ENCODE assay signal across 10 cellular contexts in the genomic region with DNA sequence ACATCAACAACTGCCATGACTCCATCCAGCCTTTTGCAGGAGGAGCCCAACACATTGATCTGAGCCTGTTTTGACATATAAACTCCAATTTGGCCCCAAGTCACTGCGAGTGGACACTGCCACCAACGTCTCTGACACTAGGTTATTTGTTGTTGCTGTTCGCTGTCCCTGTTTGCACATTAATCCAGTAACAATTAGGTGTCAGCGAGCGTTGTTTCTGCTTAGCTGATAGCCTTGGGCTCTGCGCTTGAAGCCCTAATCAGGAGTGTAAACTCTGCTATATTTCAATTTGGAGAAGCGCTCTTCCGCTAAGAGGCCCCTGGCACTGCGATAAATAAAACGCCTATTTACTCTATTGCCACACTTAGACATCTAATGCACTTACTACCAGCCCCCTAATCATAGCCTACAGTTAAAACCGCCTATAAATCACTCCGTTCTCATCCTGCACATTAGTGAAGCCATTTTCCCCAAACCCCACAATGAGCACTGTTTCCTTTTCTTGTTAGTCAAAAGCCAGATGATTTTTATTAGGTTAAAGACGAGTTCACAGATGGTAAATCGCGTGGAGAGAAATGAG.
DNase-seq lines count a peak whose midpoint lies in the region; ATAC-seq lines count a peak whose summit lies in the region.
"Had no signal": no experiment of that assay in that cellular context is flagged by ENCODE, and none has a peak within 500 bp of the region (broad histone marks: within the 10 kb centered on the region; RNA-seq: fewer than 3 reads in every experiment).

No MANE protein-coding gene starts in this region.

- ATAC-seq in GM18867 (IDR thresholded peaks at IDR 0.05; ENCODE audit: unreplicated experiment): no peak
- ATAC-seq in GM21367 (IDR thresholded peaks at IDR 0.05; ENCODE audit: unreplicated experiment): no peak
- ATAC-seq: HCT116 had no signal

- H3K27ac ChIP-seq in duodenal mucosa (ENCODE audit: low read depth, low read length) (no peak overlapping the region), trophoblast cell (ENCODE audit: low read depth, low read length) (no peak overlapping the region)
- H3K27ac ChIP-seq: neutrophil had no signal

- H2AK5ac ChIP-seq in trophoblast cell (ENCODE audit: low read length): no peak overlapping the region

- H4K12ac ChIP-seq in trophoblast cell (ENCODE audit: low read depth, low read length): no peak overlapping the region

- no peak overlapping the region for H2BK120ac ChIP-seq in trophoblast cell (ENCODE audit: insufficient read depth, low read length, poor library complexity)

- no peak overlapping the region for H3K23ac ChIP-seq in trophoblast cell (ENCODE audit: low read length)

- H2BK5ac ChIP-seq in trophoblast cell (ENCODE audit: low read depth, low read length, poor library complexity): no peak overlapping the region

- H3K36me3 ChIP-seq in duodenal mucosa (ENCODE audit: control insufficient read depth in 1 of 2, insufficient read depth in 2 of 2, low read length in 2 of 2) (no peaks in the 10 kb centered on the region), trophoblast cell (ENCODE audit: control insufficient read depth in 1 of 2, insufficient read depth in 2 of 2, low read length in 2 of 2) (no peaks in the 10 kb centered on the region)
- H3K36me3 ChIP-seq: neutrophil had no signal

- H4K8ac ChIP-seq in trophoblast cell (ENCODE audit: low read depth, low read length): no peak overlapping the region

- H3K9ac ChIP-seq in duodenal mucosa (ENCODE audit: low read depth in 1 of 2, low read length in 2 of 2): no peak overlapping the region
- no peak overlapping the region for H3K9ac ChIP-seq in trophoblast cell (ENCODE audit: low read length)

- peaks cover 40 to 46% of the 10 kb centered on the region in 2 donors for H3K27me3 ChIP-seq in duodenal mucosa (ENCODE audit: control insufficient read depth in 1 of 2, insufficient read depth in 2 of 2, low read length in 2 of 2)
- H3K27me3 ChIP-seq in trophoblast cell (ENCODE audit: insufficient read depth, low read length): peaks cover 20% of the 10 kb centered on the region

- no peaks in the 10 kb centered on the region for H3K79me1 ChIP-seq in trophoblast cell (ENCODE audit: low read length)

- H3K79me2 ChIP-seq in trophoblast cell (ENCODE audit: control insufficient read depth, insufficient read depth, low read length, poor library complexity): no peaks in the 10 kb centered on the region

- H3K4me1 ChIP-seq in duodenal mucosa (ENCODE audit: control insufficient read depth in 1 of 2, insufficient read depth in 2 of 2, low read length in 2 of 2) (peaks cover 0 to 7% of the 10 kb centered on the region in 2 donors), trophoblast cell (ENCODE audit: control insufficient read depth in 1 of 2, insufficient read depth in 2 of 2, low read length in 2 of 2) (peaks cover 6 to 10% of the 10 kb centered on the region in 2 experiments)

- no peak overlapping the region for H4K91ac ChIP-seq in trophoblast cell (ENCODE audit: low read depth, low read length)

- no CpG with 5 or more reads among the region's 15 CpGs for WGBS in trophoblast cell (ENCODE audit: extremely low coverage, insufficient coverage, insufficient read length)

- peak; percentile 15 for DNase-seq in EH (ENCODE audit: low read depth)
- DNase-seq in NCI-H1105 (lab: John Stamatoyannopoulos, UW): peak; percentile 42
- no peak for DNase-seq in trophoblast cell
- no peak for DNase-seq in NCI-H526 treated with DMSO at 0.1 percent for 48 hours (lab: John Stamatoyannopoulos, UW)
- no peak for DNase-seq in AG08396 (ENCODE audit: low spot score)

- H2BK12ac ChIP-seq in trophoblast cell (ENCODE audit: low read length): no peak overlapping the region

- H3K4me3 ChIP-seq in duodenal mucosa (ENCODE audit: low read depth in 1 of 2, low read length in 2 of 2): peak overlapping the region; percentile 31 to 54
- H3K4me3 ChIP-seq in trophoblast cell (ENCODE audit: low read depth, low read length): no peak overlapping the region

- H3K4me2 ChIP-seq in trophoblast cell (ENCODE audit: low read length): peak overlapping the region; percentile 85

- no peak overlapping the region for H3K14ac ChIP-seq in trophoblast cell (ENCODE audit: low read length)

- no peak overlapping the region for H3K4ac ChIP-seq in trophoblast cell (ENCODE audit: low read depth, low read length)

- H3K18ac ChIP-seq in trophoblast cell (ENCODE audit: low read length): no peak overlapping the region

- peak overlapping the region; percentile 40 for H2AFZ ChIP-seq in trophoblast cell (ENCODE audit: insufficient read depth, low read length, poor library complexity)

- H3K9me3 ChIP-seq in duodenal mucosa (ENCODE audit: control insufficient read depth in 1 of 2, low read length in 2 of 2) (no peaks in the 10 kb centered on the region), trophoblast cell (ENCODE audit: insufficient read depth, low read depth, low read length) (peaks cover 4% of the 10 kb centered on the region)
- H3K9me3 ChIP-seq: neutrophil had no signal

Comparison
In these comparisons a context has a peak if more than half of its experiments do, and no peak if none do; other contexts are left out.
1. DNase-seq: peak in EH (single experiment) and NCI-H1105 (single experiment); none in trophoblast cell (0 of 2), NCI-H526 treated with DMSO at 0.1 percent for 48 hours (single experiment) and AG08396 (single experiment).